ENCODE assay signal across 19 cellular contexts in genomic region chr7:31470883-31471282, GRCh38. TPM values are rescaled to one million over a fixed set of nuclear protein-coding genes. Genes with fewer than 3 reads are reported as not detected.
"Had no signal": no experiment of that assay in that cellular context is flagged by ENCODE, and none has a peak within 500 bp of the region (broad histone marks: within the 10 kb centered on the region; RNA-seq: fewer than 3 reads in every experiment).

No MANE protein-coding gene starts in this region.

RNA-seq across cellular contexts. Expression of gene ITPRID1, which starts 43.0 kb away (rescaled TPM):
- total RNA-seq: activated naive CD4-positive, alpha-beta T cell treated with anti-CD3 and anti-CD28 coated beads for 36 hours; activated naive CD4-positive, alpha-beta T cell treated with anti-CD3 and anti-CD28 coated beads, Interleukin-2, amount 50 U/mL, for 72 hours; activated naive CD8-positive, alpha-beta T cell treated with anti-CD3 and anti-CD28 coated beads for 36 hours; activated naive CD8-positive, alpha-beta T cell treated with anti-CD3 and anti-CD28 coated beads, Interleukin-2, amount 10 ng/mL, durations not matched to agents 7 days and 5 days; activated T-cell treated with anti-CD3 and anti-CD28 coated beads, Interleukin-2, amount 50 U/mL, for 4 hours; activated T-cell treated with anti-CD3 and anti-CD28 coated beads, Interleukin-2, amount 50 U/mL, for 72 hours; activated T-helper 1 cell treated with anti-CD3 and anti-CD28 coated beads, Interleukin-12 subunit alpha, Interleukin-12 subunit beta, Interleukin-2, Interleukin-4 antibody, amounts not matched to agents 30 ng/mL and 10 ng/mL and 1 ng/mL, durations not matched to agents 14 hours and 24 hours and 36 hours; activated T-helper 17 cell treated with anti-CD3 and anti-CD28 coated beads, Interleukin-2, amount 50 U/mL, for 72 hours; activated T-helper 2 cell treated with anti-CD3 and anti-CD28 coated beads, Interferon-gamma antibody, Interleukin-2, Interleukin-4, amounts not matched to agents 10 μg/mL and 5 μg/mL and 100 μg/mL, durations not matched to agents 14 hours and 24 hours and 36 hours; adrenal gland; ascending aorta; astrocyte; body of pancreas; bronchial epithelial cell; cardiac muscle cell; cardiac septum; chondrocyte had no signal
- polyA plus RNA-seq: adipose tissue, adrenal gland, aorta, cardiac muscle cell had no signal
